Comparison of ENCODE assay signal across 11 cellular contexts in genomic region chr5:132475939-132476852, GRCh38. TPM values are rescaled to one million over a fixed set of nuclear protein-coding genes. Genes with fewer than 3 reads are reported as not detected.
A peak's percentile ranks its signal among the peaks of the same experiment; 100 is the strongest.
DNase-seq lines count a peak whose midpoint lies in the region; ATAC-seq and TF ChIP-seq lines count a peak whose summit lies in the region.
"Had no signal": no experiment of that assay in that cellular context is flagged by ENCODE, and none has a peak within 500 bp of the region (broad histone marks: within the 10 kb centered on the region; RNA-seq: fewer than 3 reads in every experiment).

No MANE protein-coding gene starts in this region.

- H3K27ac ChIP-seq in dorsolateral prefrontal cortex, result peak overlapping the region in 45 of 59 donors; percentile 0 to 80 (median 63)
- H3K27ac ChIP-seq: C4-2B had no signal

- no peaks in the 10 kb centered on the region for H3K9me3 Mint-ChIP-seq in stimulated activated naive CD8-positive, alpha-beta T cell treated with anti-CD3 and anti-CD28 coated beads, Interleukin-15, amount 100 ng/mL, for 72 hours
- no peaks in the 10 kb centered on the region for H3K9me3 Mint-ChIP-seq in naive B cell

- H3K27ac Mint-ChIP-seq in stimulated activated naive CD8-positive, alpha-beta T cell treated with anti-CD3 and anti-CD28 coated beads, Interleukin-15, amount 100 ng/mL, for 72 hours, result peak overlapping the region; percentile 64 to 96
- peak overlapping the region in 5 of 6 donors; percentile 67 to 96 (median 94) for H3K27ac Mint-ChIP-seq in naive B cell

- peaks cover 98% of the 10 kb centered on the region for H3K4me1 Mint-ChIP-seq in stimulated activated naive CD8-positive, alpha-beta T cell treated with anti-CD3 and anti-CD28 coated beads, Interleukin-15, amount 100 ng/mL, for 72 hours
- peaks cover 63 to 85% (median 84%) of the 10 kb centered on the region in 3 donors for H3K4me1 Mint-ChIP-seq in naive B cell

- H3K27me3 ChIP-seq in dorsolateral prefrontal cortex, result no peaks in the 10 kb centered on the region

- H3K4me3 Mint-ChIP-seq in stimulated activated naive CD8-positive, alpha-beta T cell treated with anti-CD3 and anti-CD28 coated beads, Interleukin-15, amount 100 ng/mL, for 72 hours, result peak overlapping the region in 1 of 2 donors; percentile 9
- peak overlapping the region in 4 of 8 donors; percentile 22 to 66 (median 52) for H3K4me3 Mint-ChIP-seq in naive B cell

- peak; percentile 14 to 28 for DNase-seq in stimulated activated naive CD8-positive, alpha-beta T cell treated with anti-CD3 and anti-CD28 coated beads, Interleukin-15, amount 100 ng/mL, for 72 hours
- no peak for DNase-seq in stimulated activated naive CD8-positive, alpha-beta T cell treated with anti-CD3 and anti-CD28 coated beads, Interleukin-15, Interleukin-2, amounts not matched to agents 100 U/mL and 50 U/mL, for 24 hours
- DNase-seq in dorsolateral prefrontal cortex (peak in 3 of 10 donors; percentile 23 to 38 (median 29)), naive B cell (no peak), cerebellar cortex (ENCODE audit: low spot score) (no peak), NOMO-1 treated with DMSO at 0.1 percent for 48 hours (lab: John Stamatoyannopoulos, UW; ENCODE audit: unreplicated experiment) (no peak)
- DNase-seq: cerebellar nuclear complex, mammary epithelial cell had no signal

- H3K4me3 ChIP-seq in dorsolateral prefrontal cortex, result no peak overlapping the region

- intact Hi-C loops in dorsolateral prefrontal cortex (cut with DNase I), result no loop called here

- ATAC-seq in stimulated activated naive CD8-positive, alpha-beta T cell treated with anti-CD3 and anti-CD28 coated beads, Interleukin-15, amount 100 ng/mL, for 72 hours, result no peak
- no peak for ATAC-seq in stimulated activated naive CD8-positive, alpha-beta T cell treated with anti-CD3 and anti-CD28 coated beads, Interleukin-15, Interleukin-2, amounts not matched to agents 100 U/mL and 50 U/mL, for 24 hours
- ATAC-seq in naive B cell (ENCODE audit: low read depth in 2 of 2), result no peak
- no peak for ATAC-seq in GM21529 (IDR thresholded peaks at IDR 0.05; ENCODE audit: unreplicated experiment)
- ATAC-seq in GM18868 (IDR thresholded peaks at IDR 0.05; ENCODE audit: unreplicated experiment), result no peak

- no peaks in the 10 kb centered on the region for H3K27me3 Mint-ChIP-seq in stimulated activated naive CD8-positive, alpha-beta T cell treated with anti-CD3 and anti-CD28 coated beads, Interleukin-15, amount 100 ng/mL, for 72 hours
- H3K27me3 Mint-ChIP-seq in naive B cell, result no peaks in the 10 kb centered on the region

- H3K36me3 Mint-ChIP-seq in naive B cell, result no peaks in the 10 kb centered on the region

- no peak for TF ChIP-seq CTCF in dorsolateral prefrontal cortex (IDR thresholded peaks at IDR 0.05 in 54 of 56, conservative IDR thresholded peaks at IDR 0.05 in 2 of 56; ENCODE audit: low read depth in 1 of 56, partially characterized antibody in 56 of 56)

RNA-seq across cellular contexts. Expression of gene IRF1, which starts 14.4 kb away (rescaled TPM):
- 10 to 100 TPM in 39 of 120 experiments, 1 to 10 TPM in 81; 2.5 to 38.3 (median 8.3) TPM for total RNA-seq in dorsolateral prefrontal cortex
- 100 to 1,000 TPM; 228 to 332 (median 296) TPM for polyA plus RNA-seq in naive B cell (ENCODE audit: low read depth in 6 of 6)

Comparison
In these comparisons a context has a peak if more than half of its experiments do, and no peak if none do; other contexts are left out.
1. DNase-seq: peak in stimulated activated naive CD8-positive, alpha-beta T cell treated with anti-CD3 and anti-CD28 coated beads, Interleukin-15, amount 100 ng/mL, for 72 hours (2 of 2); none in stimulated activated naive CD8-positive, alpha-beta T cell treated with anti-CD3 and anti-CD28 coated beads, Interleukin-15, Interleukin-2, amounts not matched to agents 100 U/mL and 50 U/mL, for 24 hours (single experiment), naive B cell (single experiment), cerebellar cortex (single experiment) and NOMO-1 treated with DMSO at 0.1 percent for 48 hours (single experiment).